8 cellular contexts compared by ENCODE assay signal in genomic region chr14:51328089-51328941, GRCh38.
DNase-seq lines count a peak whose midpoint lies in the region; ATAC-seq, FAIRE-seq and TF ChIP-seq lines count a peak whose summit lies in the region.

No MANE protein-coding gene starts in this region.

- no peak for FAIRE-seq in GM12892 (lab: Jason Lieb, UNC)

- peak; percentile 67 for DNase-seq in HCEC 1CT
- DNase-seq in globus pallidus (ENCODE audit: low spot score) = peak; percentile 5
- peak; percentile 7 for DNase-seq in stimulated activated CD4-positive, alpha-beta T cell treated with anti-CD3 and anti-CD28 coated beads, Interleukin-12 subunit alpha, Interleukin-12 subunit beta, amount 100 ng/mL, for 4 hours
- DNase-seq in GM20000 (ENCODE audit: low spot score) = no peak
- DNase-seq in GM12892 (ENCODE audit: insufficient read length) = no peak
- no peak for DNase-seq in NCI-H2029 (lab: John Stamatoyannopoulos, UW)

- no peak for TF ChIP-seq POLR2A in GM12892 (IDR thresholded peaks at IDR 0.05; ENCODE audit: low read depth, low read length)

- TF ChIP-seq CTCF in WI38 (IDR thresholded peaks at IDR 0.05; ENCODE audit: low read depth, low read length) (no peak), GM20000 (IDR thresholded peaks at IDR 0.05; ENCODE audit: extremely low read depth, missing control alignments) (no peak)

- no peak for ATAC-seq in HG03571 (IDR thresholded peaks at IDR 0.05; ENCODE audit: unreplicated experiment)

- H3K4me3 ChIP-seq in WI38 (ENCODE audit: low read depth, low read length) = peak overlapping the region; percentile 45

Comparison
In these comparisons a context has a peak if more than half of its experiments do, and no peak if none do; other contexts are left out.
1. DNase-seq: peak in HCEC 1CT (single experiment), globus pallidus (single experiment) and stimulated activated CD4-positive, alpha-beta T cell treated with anti-CD3 and anti-CD28 coated beads, Interleukin-12 subunit alpha, Interleukin-12 subunit beta, amount 100 ng/mL, for 4 hours (single experiment); none in GM20000 (single experiment), GM12892 (single experiment) and NCI-H2029 (single experiment).